In the genomic region with DNA sequence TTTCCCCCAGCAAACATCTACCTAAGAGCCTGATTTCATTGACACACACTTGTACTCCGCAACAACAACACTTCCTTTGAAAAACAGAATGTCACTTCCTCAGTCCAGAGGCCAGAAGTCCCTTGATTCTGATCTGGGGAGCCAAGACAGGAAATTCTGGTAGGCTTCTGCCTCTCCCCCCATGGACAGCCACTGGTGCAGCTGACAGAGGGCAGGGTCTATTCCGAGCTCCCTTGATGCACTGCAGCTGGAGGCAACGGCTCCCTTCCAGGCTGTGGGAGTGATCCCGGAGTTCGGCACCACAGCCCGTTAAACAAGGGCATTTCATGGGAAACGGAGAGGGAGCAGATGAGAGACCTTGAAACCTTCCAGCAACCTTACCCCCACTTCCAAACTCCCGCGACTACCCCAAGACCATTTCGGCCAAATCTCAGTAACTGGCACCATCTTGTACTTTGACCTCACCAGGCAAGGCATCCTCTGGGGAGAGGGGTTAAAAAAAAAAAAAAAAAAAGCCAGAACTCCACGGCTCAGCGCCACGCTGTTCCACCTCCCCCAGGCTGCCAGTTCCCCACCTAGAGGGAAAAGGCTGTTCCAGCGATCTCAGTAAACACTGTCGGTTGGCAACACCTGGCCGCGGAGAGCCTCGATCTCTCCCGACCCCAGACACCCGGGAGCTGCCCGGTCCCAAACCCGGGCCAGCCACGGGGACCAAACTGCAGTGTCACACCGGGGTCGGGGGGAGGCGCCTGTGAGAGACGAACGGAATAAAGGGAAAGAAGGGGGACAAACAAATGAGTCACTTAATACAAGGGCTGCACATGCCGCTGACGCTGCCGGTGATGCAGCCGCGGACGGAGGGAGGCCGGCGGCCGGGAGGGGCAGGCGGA, we compare ENCODE assay signal across 8 cellular contexts. TPM values are rescaled to one million over a fixed set of nuclear protein-coding genes. Genes with fewer than 3 reads are reported as not detected.
DNase-seq lines count a peak whose midpoint lies in the region; ATAC-seq and TF ChIP-seq lines count a peak whose summit lies in the region.

No MANE protein-coding gene starts in this region.

- H3K4me1 ChIP-seq in endocrine pancreas (ENCODE audit: control insufficient read depth, insufficient read depth, low read length) (no peaks in the 10 kb centered on the region), mesodermal cell (ENCODE audit: control insufficient read depth, insufficient read depth, low read length, poor library complexity, severe bottlenecking) (peaks cover 11% of the 10 kb centered on the region)

- TF ChIP-seq CTCF in CD4-positive, alpha-beta T cell (IDR thresholded peaks at IDR 0.05) = peak; percentile 73

- H3K27ac ChIP-seq in CD4-positive, alpha-beta T cell (ENCODE audit: low read depth, low read length) = no peak overlapping the region
- peak overlapping the region; percentile 97 for H3K27ac ChIP-seq in mesodermal cell (ENCODE audit: low read depth, low read length, severe bottlenecking)

- POLR2A ChIA-PET in CD4-positive, alpha-beta T cell (lab: Charles Lee) = interaction anchor here (0.5 to 3.4 kb wide), 5 partner anchors 127 to 597 kb away, joined by 3 to 19 read pairs (median 5); a partner anchor contains a TSS

- H3K36me3 ChIP-seq in endocrine pancreas (ENCODE audit: control insufficient read depth, insufficient read depth, low read length) = no peaks in the 10 kb centered on the region
- peaks cover 12% of the 10 kb centered on the region for H3K36me3 ChIP-seq in mesodermal cell (ENCODE audit: control insufficient read depth, insufficient read depth, low read length)

- H3K4me1 Mint-ChIP-seq in CD4-positive, alpha-beta T cell (ENCODE audit: low read depth) = peaks cover 22% of the 10 kb centered on the region
- H3K4me1 Mint-ChIP-seq in activated CD8-positive, alpha-beta memory T cell treated with anti-CD3 and anti-CD28 coated beads, Interleukin-2, amount 10 ng/mL, durations not matched to agents 7 days and 5 days = peaks cover 56% of the 10 kb centered on the region

- peaks cover 5% of the 10 kb centered on the region for H3K27me3 ChIP-seq in CD4-positive, alpha-beta T cell (ENCODE audit: control insufficient read depth, insufficient read depth, low read length)
- no peaks in the 10 kb centered on the region for H3K27me3 ChIP-seq in endocrine pancreas (ENCODE audit: control insufficient read depth, insufficient read depth, low read length)

- 2 to 4% methylated on average over 23 to 28 of the region's 38 CpGs for WGBS in mesodermal cell (ENCODE audit: insufficient coverage in 2 of 2), 2 experiments

- DNase-seq in CD4-positive, alpha-beta T cell = peak; percentile 57 to 79 (median 69)
- peak; percentile 82 for DNase-seq in HT1080 (ENCODE audit: low read depth)
- DNase-seq in NOMO-1 treated with DMSO at 0.1 percent for 48 hours (lab: John Stamatoyannopoulos, UW; ENCODE audit: unreplicated experiment) = peak; percentile 90
- peak; percentile 90 for DNase-seq in activated CD8-positive, alpha-beta memory T cell treated with anti-CD3 and anti-CD28 coated beads, Interleukin-2, amount 10 ng/mL, durations not matched to agents 7 days and 5 days
- peak; percentile 35 for DNase-seq in stimulated activated CD8-positive, alpha-beta memory T cell treated with anti-CD3 and anti-CD28 coated beads, Interleukin-15, amount 100 ng/mL, for 24 hours (ENCODE audit: low read depth)

- no peaks in the 10 kb centered on the region for H3K9me3 Mint-ChIP-seq in CD4-positive, alpha-beta T cell
- no peaks in the 10 kb centered on the region for H3K9me3 Mint-ChIP-seq in activated CD8-positive, alpha-beta memory T cell treated with anti-CD3 and anti-CD28 coated beads, Interleukin-2, amount 10 ng/mL, durations not matched to agents 7 days and 5 days (ENCODE audit: low read depth)

- H3K9me3 ChIP-seq in CD4-positive, alpha-beta T cell (ENCODE audit: control insufficient read depth, low read length) = no peaks in the 10 kb centered on the region
- no peaks in the 10 kb centered on the region for H3K9me3 ChIP-seq in endocrine pancreas (ENCODE audit: control insufficient read depth, low read length)
- H3K9me3 ChIP-seq in mesodermal cell (ENCODE audit: control insufficient read depth, low read length) = no peaks in the 10 kb centered on the region

- H3K27ac Mint-ChIP-seq in CD4-positive, alpha-beta T cell = peak overlapping the region; percentile 84
- H3K27ac Mint-ChIP-seq in activated CD8-positive, alpha-beta memory T cell treated with anti-CD3 and anti-CD28 coated beads, Interleukin-2, amount 10 ng/mL, durations not matched to agents 7 days and 5 days = peak overlapping the region; percentile 86

- H3K4me3 ChIP-seq in endocrine pancreas (ENCODE audit: control insufficient read depth, insufficient read depth, low read length) = peak overlapping the region; percentile 77
- H3K4me3 ChIP-seq in mesodermal cell (ENCODE audit: extremely low read depth, insufficient read depth, low read length, poor library complexity, severe bottlenecking) = peak overlapping the region; percentile 71

- H3K36me3 Mint-ChIP-seq in CD4-positive, alpha-beta T cell (ENCODE audit: low read depth) = peaks cover 8% of the 10 kb centered on the region
- peaks cover 6% of the 10 kb centered on the region for H3K36me3 Mint-ChIP-seq in activated CD8-positive, alpha-beta memory T cell treated with anti-CD3 and anti-CD28 coated beads, Interleukin-2, amount 10 ng/mL, durations not matched to agents 7 days and 5 days

- H3K27me3 Mint-ChIP-seq in CD4-positive, alpha-beta T cell = peaks cover 28% of the 10 kb centered on the region
- H3K27me3 Mint-ChIP-seq in activated CD8-positive, alpha-beta memory T cell treated with anti-CD3 and anti-CD28 coated beads, Interleukin-2, amount 10 ng/mL, durations not matched to agents 7 days and 5 days = peaks cover 18% of the 10 kb centered on the region

- intact Hi-C loops in CD4-positive, alpha-beta T cell (cut with DNase I, micrococcal nuclease) = loop anchor here (2.0 to 5.0 kb wide), 5 partner anchors 148 to 599 kb away; a partner anchor contains a TSS

- peak overlapping the region; percentile 88 for H3K4me3 Mint-ChIP-seq in CD4-positive, alpha-beta T cell
- H3K4me3 Mint-ChIP-seq in activated CD8-positive, alpha-beta memory T cell treated with anti-CD3 and anti-CD28 coated beads, Interleukin-2, amount 10 ng/mL, durations not matched to agents 7 days and 5 days = peak overlapping the region; percentile 91

- peak overlapping the region; percentile 48 for H3K9ac ChIP-seq in endocrine pancreas (ENCODE audit: control insufficient read depth, insufficient read depth, low read length)

- CTCF ChIA-PET in CD4-positive, alpha-beta T cell (lab: Charles Lee) = interaction anchor here (0.6 to 3.1 kb wide), 9 partner anchors 16 to 422 kb away, joined by 3 to 15 read pairs (median 3); a partner anchor contains a TSS
- CTCF ChIA-PET in activated CD8-positive, alpha-beta memory T cell treated with anti-CD3 and anti-CD28 coated beads, Interleukin-2, amount 10 ng/mL, durations not matched to agents 7 days and 5 days (lab: Charles Lee) = interaction anchor here (0.8 to 9.4 kb wide), 24 partner anchors 10 to 422 kb away, joined by 3 to 115 read pairs (median 4); a partner anchor contains a TSS

- ATAC-seq in CD4-positive, alpha-beta T cell (ENCODE audit: poor library complexity) = peak; percentile 70
- ATAC-seq in GM21360 (IDR thresholded peaks at IDR 0.05; ENCODE audit: unreplicated experiment) = peak; percentile 51
- ATAC-seq in activated CD8-positive, alpha-beta memory T cell treated with anti-CD3 and anti-CD28 coated beads, Interleukin-2, amount 10 ng/mL, durations not matched to agents 7 days and 5 days = peak; percentile 63

RNA-seq across cellular contexts. Expression of a gene that starts 1.1 kb away (rescaled TPM):
- total RNA-seq in CD4-positive, alpha-beta T cell = 10 to 100 TPM; 10.7 to 11.9 TPM
- 1.5 and 1.9 TPM in 2 replicates for total RNA-seq in HT1080 (2014; rRNA removed; shearing (Covaris generic))
- polyA plus RNA-seq in HT1080 (2015; cell fraction: cytosol; rRNA removed) = 1.9 and 2.4 TPM in 2 replicates
- 2.1 and 4.1 TPM in 2 replicates for polyA plus RNA-seq in HT1080 (2015; cell fraction: nucleus; rRNA removed)
- 10 to 100 TPM; 23.8 to 29.9 TPM for total RNA-seq in activated CD8-positive, alpha-beta memory T cell treated with anti-CD3 and anti-CD28 coated beads, Interleukin-2, amount 10 ng/mL, durations not matched to agents 7 days and 5 days
- polyA plus RNA-seq in mesodermal cell (2013, experiment 1 of 2) = 23.3 TPM
- 20.5 TPM for polyA plus RNA-seq in mesodermal cell (2013, experiment 2 of 2)

Comparison
In these comparisons a context has a peak if more than half of its experiments do, and no peak if none do; other contexts are left out.
1. DNase-seq: peak in every context shown above with its lines; median percentile 90 in NOMO-1 treated with DMSO at 0.1 percent for 48 hours; 90 in activated CD8-positive, alpha-beta memory T cell treated with anti-CD3 and anti-CD28 coated beads, Interleukin-2, amount 10 ng/mL, durations not matched to agents 7 days and 5 days; 82 in HT1080; 69 in CD4-positive, alpha-beta T cell; 35 in stimulated activated CD8-positive, alpha-beta memory T cell treated with anti-CD3 and anti-CD28 coated beads, Interleukin-15, amount 100 ng/mL, for 24 hours.